1 cellular context compared by ENCODE assay signal in the genomic region with DNA sequence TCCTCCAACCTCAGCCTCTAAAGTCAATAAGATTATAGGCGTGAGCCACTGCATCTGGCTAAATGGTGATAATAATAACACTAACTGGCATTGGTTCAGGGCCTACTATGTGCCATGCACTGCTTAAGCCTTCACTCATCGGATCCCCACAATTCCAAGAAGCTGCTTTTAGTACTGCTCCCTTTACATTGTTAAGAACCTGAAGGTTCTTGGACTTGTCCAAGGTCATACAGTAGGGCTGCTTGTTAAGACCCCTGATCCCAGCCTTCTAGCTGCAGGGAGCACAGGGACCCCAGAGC.
A peak's percentile ranks its signal among the peaks of the same experiment; 100 is the strongest.
TF ChIP-seq lines count a peak whose summit lies in the region.

No MANE protein-coding gene starts in this region.

TF ChIP-seq in HepG2, 621 proteins besides CTCF, POLR2A, EP300 and RAD21 (continued from another document):
- TF ChIP-seq TCF7L2 (IDR thresholded peaks at IDR 0.05; ENCODE audit: low read depth, low read length) (no peak), JUNB (CRISPR knock-in tag; IDR thresholded peaks at IDR 0.05; ENCODE audit: borderline replicate concordance) (no peak), NR2F1 (CRISPR knock-in tag; IDR thresholded peaks at IDR 0.05) (no peak), NFYB (CRISPR knock-in tag; IDR thresholded peaks at IDR 0.05) (no peak), ZKSCAN1 (IDR thresholded peaks at IDR 0.05; ENCODE audit: low read length) (peak; percentile 72; the same call in 1 of the 2 replicates), MED8 (CRISPR knock-in tag; IDR thresholded peaks at IDR 0.05; ENCODE audit: insufficient replicate concordance) (no peak), RORA (CRISPR knock-in tag; IDR thresholded peaks at IDR 0.05) (no peak), ZNF20 (CRISPR knock-in tag; IDR thresholded peaks at IDR 0.05) (no peak), CREM (IDR thresholded peaks at IDR 0.05) (no peak), CREM (CRISPR knock-in tag; IDR thresholded peaks at IDR 0.05) (no peak), TSC22D2 (CRISPR knock-in tag; IDR thresholded peaks at IDR 0.05; ENCODE audit: borderline replicate concordance) (no peak)
- TF ChIP-seq, protein P1, sequence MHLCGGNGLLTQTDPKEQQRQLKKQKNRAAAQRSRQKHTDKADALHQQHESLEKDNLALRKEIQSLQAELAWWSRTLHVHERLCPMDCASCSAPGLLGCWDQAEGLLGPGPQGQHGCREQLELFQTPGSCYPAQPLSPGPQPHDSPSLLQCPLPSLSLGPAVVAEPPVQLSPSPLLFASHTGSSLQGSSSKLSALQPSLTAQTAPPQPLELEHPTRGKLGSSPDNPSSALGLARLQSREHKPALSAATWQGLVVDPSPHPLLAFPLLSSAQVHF (CRISPR knock-in tag; IDR thresholded peaks at IDR 0.05): no peak
TF ChIP-seq in HepG2: peak in this region for 2.
